12 cellular contexts compared by ENCODE assay signal in genomic region chr3:150414989-150415388, GRCh38. TPM values are rescaled to one million over a fixed set of nuclear protein-coding genes. Genes with fewer than 3 reads are reported as not detected.
DNase-seq lines count a peak whose midpoint lies in the region; ATAC-seq, FAIRE-seq and TF ChIP-seq lines count a peak whose summit lies in the region.
"Had no signal": no experiment of that assay in that cellular context is flagged by ENCODE, and none has a peak within 500 bp of the region (broad histone marks: within the 10 kb centered on the region; RNA-seq: fewer than 3 reads in every experiment).

No MANE protein-coding gene starts in this region.

- no peak overlapping the region for H2BK5ac ChIP-seq in mesenchymal stem cell (ENCODE audit: low read depth, low read length, poor library complexity, severe bottlenecking)

- H3K27me3 Mint-ChIP-seq in activated naive CD8-positive, alpha-beta T cell treated with anti-CD3 and anti-CD28 coated beads, Interleukin-2, amount 10 ng/mL, durations not matched to agents 7 days and 5 days = no peaks in the 10 kb centered on the region

- no peak overlapping the region for H3K18ac ChIP-seq in mesenchymal stem cell (ENCODE audit: low read depth in 1 of 2, low read length in 2 of 2)

- H4K8ac ChIP-seq in mesenchymal stem cell (ENCODE audit: low read length) = no peak overlapping the region

- ATAC-seq in activated naive CD8-positive, alpha-beta T cell treated with anti-CD3 and anti-CD28 coated beads, Interleukin-2, amount 10 ng/mL, durations not matched to agents 7 days and 5 days (ENCODE audit: low read depth) = no peak
- ATAC-seq in HG02571 (IDR thresholded peaks at IDR 0.05; ENCODE audit: unreplicated experiment) (no peak), GM19035 (IDR thresholded peaks at IDR 0.05; ENCODE audit: unreplicated experiment) (no peak), HG02973 (IDR thresholded peaks at IDR 0.05; ENCODE audit: unreplicated experiment) (no peak)

- no peak overlapping the region for H4K91ac ChIP-seq in mesenchymal stem cell (ENCODE audit: low read length)

- H3K4me1 Mint-ChIP-seq in activated naive CD8-positive, alpha-beta T cell treated with anti-CD3 and anti-CD28 coated beads, Interleukin-2, amount 10 ng/mL, durations not matched to agents 7 days and 5 days = peaks cover 39% of the 10 kb centered on the region

- H2BK15ac ChIP-seq in mesenchymal stem cell (ENCODE audit: low read depth, poor library complexity, severe bottlenecking) = no peak overlapping the region

- H3K9ac ChIP-seq in mesenchymal stem cell (ENCODE audit: low read length) = peak overlapping the region; percentile 100

- H3K9me3 Mint-ChIP-seq in activated naive CD8-positive, alpha-beta T cell treated with anti-CD3 and anti-CD28 coated beads, Interleukin-2, amount 10 ng/mL, durations not matched to agents 7 days and 5 days = no peaks in the 10 kb centered on the region

- peaks cover 26% of the 10 kb centered on the region for H3K36me3 Mint-ChIP-seq in activated naive CD8-positive, alpha-beta T cell treated with anti-CD3 and anti-CD28 coated beads, Interleukin-2, amount 10 ng/mL, durations not matched to agents 7 days and 5 days

- H3K4me3 Mint-ChIP-seq in activated naive CD8-positive, alpha-beta T cell treated with anti-CD3 and anti-CD28 coated beads, Interleukin-2, amount 10 ng/mL, durations not matched to agents 7 days and 5 days = peak overlapping the region; percentile 23

- FAIRE-seq in GM12891 (lab: Jason Lieb, UNC) = no peak

- no peaks in the 10 kb centered on the region for H3K79me1 ChIP-seq in mesenchymal stem cell (replicated peaks; ENCODE audit: low read length, poor library complexity, severe bottlenecking)

- no CpG with 5 or more reads among the region's 4 CpGs for WGBS in mesenchymal stem cell

- DNase-seq in AG04450 (ENCODE audit: low read depth, low spot score) = no peak
- no peak for DNase-seq in activated naive CD8-positive, alpha-beta T cell treated with anti-CD3 and anti-CD28 coated beads, Interleukin-2, amount 10 ng/mL, durations not matched to agents 7 days and 5 days
- DNase-seq in mesenchymal stem cell = no peak
- no peak for DNase-seq in GM12891 (ENCODE audit: insufficient read length, low spot score)
- DNase-seq: activated naive CD4-positive, alpha-beta T cell treated with Interleukin-2 at 50 U/mL for 16 hours; NCI-H146; SHP77 had no signal

- no peak overlapping the region for H2BK120ac ChIP-seq in mesenchymal stem cell (ENCODE audit: low read depth, low read length)

- no peak overlapping the region for H2AK5ac ChIP-seq in mesenchymal stem cell (ENCODE audit: low read length, severe bottlenecking)

- H3K36me3 ChIP-seq in HEK293 (ENCODE audit: control insufficient read depth in 2 of 2, insufficient read depth in 1 of 2, low read length in 2 of 2) (peaks cover 0 to 24% of the 10 kb centered on the region in 2 experiments; a peak in 1 of 3 replicates), mesenchymal stem cell (ENCODE audit: control insufficient read depth in 1 of 2, insufficient read depth in 2 of 2, low read depth in 1 of 2, low read length in 2 of 2) (peaks cover 10 to 38% of the 10 kb centered on the region in 2 experiments)
- H3K36me3 ChIP-seq: neutrophil had no signal

- no peak overlapping the region for H2BK12ac ChIP-seq in mesenchymal stem cell (ENCODE audit: low read length in 2 of 2)

- CTCF ChIA-PET in AG04450 (lab: Charles Lee) (interaction anchor here (1.0 to 2.2 kb wide), 2 partner anchors 9 to 81 kb away, joined by 4 to 10 read pairs; no protein-coding TSS in a partner anchor), HEK293 (lab: Yijun Ruan, JAX) (interaction anchor here (0.5 to 0.9 kb wide), 2 partner anchors 15 to 123 kb away, joined by 3 to 4 read pairs; no protein-coding TSS in a partner anchor)

- H3K27ac Mint-ChIP-seq in activated naive CD8-positive, alpha-beta T cell treated with anti-CD3 and anti-CD28 coated beads, Interleukin-2, amount 10 ng/mL, durations not matched to agents 7 days and 5 days = no peak overlapping the region

- H3K27ac ChIP-seq in AG04450 (ENCODE audit: low read depth, low read length) = no peak overlapping the region
- no peak overlapping the region for H3K27ac ChIP-seq in HEK293 (ENCODE audit: extremely low read depth, low read depth, low read length)
- no peak overlapping the region for H3K27ac ChIP-seq in mesenchymal stem cell (ENCODE audit: low read length, poor library complexity, severe bottlenecking)
- H3K27ac ChIP-seq: neutrophil had no signal

- H2AFZ ChIP-seq in mesenchymal stem cell (ENCODE audit: low read depth, low read length) = no peak overlapping the region

- H3K4me2 ChIP-seq in mesenchymal stem cell (ENCODE audit: low read length, poor library complexity, severe bottlenecking) = no peak overlapping the region

- H3K14ac ChIP-seq in mesenchymal stem cell (ENCODE audit: low read length in 2 of 2) = no peak overlapping the region

- no peaks in the 10 kb centered on the region for H3K9me3 ChIP-seq in AG04450 (ENCODE audit: control insufficient read depth, insufficient read depth, low read length)
- no peaks in the 10 kb centered on the region for H3K9me3 ChIP-seq in HEK293 (ENCODE audit: control insufficient read depth, insufficient read depth, low read depth, low read length)
- no peaks in the 10 kb centered on the region for H3K9me3 ChIP-seq in mesenchymal stem cell (ENCODE audit: control insufficient read depth, low read length)
- H3K9me3 ChIP-seq: neutrophil had no signal

- peak overlapping the region; percentile 96 for H3K4me3 ChIP-seq in AG04450 (ENCODE audit: low read depth, low read length)
- peak overlapping the region; percentile 87 for H3K4me3 ChIP-seq in HEK293 (ENCODE audit: low read depth, low read length)
- H3K4me3 ChIP-seq in mesenchymal stem cell (ENCODE audit: insufficient read depth in 1 of 2, low read depth in 1 of 2, low read length in 2 of 2) = peak overlapping the region in 1 of 2 experiments; percentile 99

- no peaks in the 10 kb centered on the region for H3K27me3 ChIP-seq in AG04450 (ENCODE audit: control insufficient read depth, insufficient read depth, low read length)
- no peaks in the 10 kb centered on the region for H3K27me3 ChIP-seq in mesenchymal stem cell (ENCODE audit: control insufficient read depth in 1 of 2, insufficient read depth in 1 of 2, low read length in 2 of 2)
- H3K27me3 ChIP-seq: neutrophil had no signal

- H3K4ac ChIP-seq in mesenchymal stem cell (ENCODE audit: low read depth in 1 of 2, low read length in 2 of 2) = no peak overlapping the region

- POLR2A ChIA-PET in AG04450 (lab: Yijun Ruan, JAX) (no interaction called here), HEK293 (lab: Yijun Ruan, JAX) (no interaction called here)
- POLR2A ChIA-PET in activated naive CD8-positive, alpha-beta T cell treated with anti-CD3 and anti-CD28 coated beads, Interleukin-2, amount 10 ng/mL, durations not matched to agents 7 days and 5 days (lab: Charles Lee) = no interaction called here

- TF ChIP-seq POLR2A in GM12891 (IDR thresholded peaks at IDR 0.05; ENCODE audit: low read depth, low read length) = no peak

- H3K4me1 ChIP-seq in HEK293 (ENCODE audit: control insufficient read depth, insufficient read depth, low read length) = no peaks in the 10 kb centered on the region
- H3K4me1 ChIP-seq in mesenchymal stem cell (ENCODE audit: control insufficient read depth, insufficient read depth, low read depth, low read length) = peaks cover 2% of the 10 kb centered on the region

- H3K23ac ChIP-seq in mesenchymal stem cell (ENCODE audit: low read length in 2 of 2) = no peak overlapping the region

- no peak for TF ChIP-seq CTCF in AG04450 (IDR thresholded peaks at IDR 0.05; ENCODE audit: low read depth, low read length)
- TF ChIP-seq CTCF in HEK293 (tag by site-specific recombination; IDR thresholded peaks at IDR 0.05) = no peak

TF ChIP-seq in HEK293, 187 proteins besides CTCF, POLR2A, EP300 and RAD21 (continues in another document):
- TF ChIP-seq HOXA7 (CRISPR knock-in tag; IDR thresholded peaks at IDR 0.05; ENCODE audit: borderline replicate concordance) (no peak), KLF17 (tag by site-specific recombination; IDR thresholded peaks at IDR 0.05) (no peak), ZNF837 (tag by site-specific recombination; IDR thresholded peaks at IDR 0.05) (no peak), ZBTB7A (tag by site-specific recombination; IDR thresholded peaks at IDR 0.05; ENCODE audit: low read depth) (no peak), ZNF157 (tag by site-specific recombination; IDR thresholded peaks at IDR 0.05) (no peak), ZNF548 (tag by site-specific recombination; IDR thresholded peaks at IDR 0.05) (no peak), ZNF426 (tag by site-specific recombination; IDR thresholded peaks at IDR 0.05) (no peak)

TF ChIP-seq in GM12891, 5 proteins besides CTCF, POLR2A, EP300 and RAD21:
- TF ChIP-seq POU2F2 (IDR thresholded peaks at IDR 0.05; ENCODE audit: low read depth, low read length) (no peak), TAF1 (IDR thresholded peaks at IDR 0.05; ENCODE audit: low read depth, low read length) (no peak), POLR2AphosphoS5 (IDR thresholded peaks at IDR 0.05; ENCODE audit: low read depth, low read length) (no peak), PAX5 (IDR thresholded peaks at IDR 0.05; ENCODE audit: insufficient read depth, low read length, severe bottlenecking) (no peak), SPI1 (IDR thresholded peaks at IDR 0.05; ENCODE audit: low read depth, low read length) (no peak)

RNA-seq across cellular contexts. Expression of gene TSC22D2, which starts 6.9 kb away (rescaled TPM):
- 28.4 and 29.3 TPM in 2 replicates for polyA plus RNA-seq in AG04450 (2011; rRNA removed)
- 62.4 and 71.9 TPM in 2 replicates for polyA minus RNA-seq in AG04450 (2011; rRNA and poly(A)+ RNA removed)
- 10 to 100 TPM; 15.5 to 15.8 TPM for total RNA-seq in activated naive CD8-positive, alpha-beta T cell treated with anti-CD3 and anti-CD28 coated beads, Interleukin-2, amount 10 ng/mL, durations not matched to agents 7 days and 5 days
- polyA plus RNA-seq in mesenchymal stem cell (2013, experiment 1 of 2) = 29.1 TPM
- polyA plus RNA-seq in mesenchymal stem cell (2013, experiment 2 of 2) = 29.3 TPM
- polyA plus RNA-seq in GM12891 (2012; ENCODE audit: low read depth, missing spikeins) = 5.0 TPM
